7 cellular contexts compared by ENCODE assay signal in genomic region chr6:167141667-167142432, GRCh38. TPM values are rescaled to one million over a fixed set of nuclear protein-coding genes. Genes with fewer than 3 reads are reported as not detected.
DNase-seq lines count a peak whose midpoint lies in the region; ATAC-seq and TF ChIP-seq lines count a peak whose summit lies in the region.

No MANE protein-coding gene starts in this region.

- ATAC-seq in aorta (ENCODE audit: low FRiP score) = peak; percentile 49

- TF ChIP-seq CTCF in GM10266 (IDR thresholded peaks at IDR 0.05; ENCODE audit: control insufficient read depth, insufficient read depth, low read depth, missing control alignments) = peak; percentile 96
- TF ChIP-seq CTCF in endodermal cell (conservative IDR thresholded peaks at IDR 0.05) = peak; percentile 97
- TF ChIP-seq CTCF in nephron (IDR thresholded peaks at IDR 0.05; ENCODE audit: unreplicated experiment in 3 of 3) = peak; percentile 79 to 90 (median 85)

- no peaks in the 10 kb centered on the region for H3K36me3 Mint-ChIP-seq in endodermal cell (ENCODE audit: low read depth)
- no peaks in the 10 kb centered on the region for H3K36me3 Mint-ChIP-seq in nephron (ENCODE audit: low read depth)

- H3K27me3 Mint-ChIP-seq in endodermal cell (ENCODE audit: insufficient read depth) = peaks cover 20% of the 10 kb centered on the region
- H3K27me3 Mint-ChIP-seq in nephron (ENCODE audit: low read depth) = peaks cover 25% of the 10 kb centered on the region

- no peak overlapping the region for H3K9ac ChIP-seq in endodermal cell (ENCODE audit: extremely low read depth, low read length, poor library complexity, severe bottlenecking)

- H3K27ac ChIP-seq in endodermal cell (ENCODE audit: low read depth, low read length) (no peak overlapping the region), aorta (ENCODE audit: low read depth in 1 of 2, low read length in 2 of 2) (no peak overlapping the region)

- no peaks in the 10 kb centered on the region for H3K9me3 Mint-ChIP-seq in endodermal cell
- H3K9me3 Mint-ChIP-seq in nephron = no peaks in the 10 kb centered on the region

- H3K4me1 Mint-ChIP-seq in endodermal cell = peaks cover 19% of the 10 kb centered on the region
- peaks cover 43% of the 10 kb centered on the region for H3K4me1 Mint-ChIP-seq in nephron

- H3K4me3 ChIP-seq in H7 (ENCODE audit: insufficient read depth, low read depth, low read length) (no peak overlapping the region), endodermal cell (ENCODE audit: low read length) (no peak overlapping the region), aorta (ENCODE audit: low read length in 2 of 2) (no peak overlapping the region)

- H3K27me3 ChIP-seq in H7 (ENCODE audit: control insufficient read depth, insufficient read depth, low read length) (no peaks in the 10 kb centered on the region), endodermal cell (ENCODE audit: control insufficient read depth, insufficient read depth, low read length, poor library complexity, severe bottlenecking) (peaks cover 11% of the 10 kb centered on the region), aorta (ENCODE audit: control insufficient read depth in 1 of 2, insufficient read depth in 2 of 2, low read length in 1 of 2) (no peaks in the 10 kb centered on the region)

- intact Hi-C loops in aorta (cut with DNase I) = loop anchor here (10.0 kb wide), 1 partner anchor 367 kb away; no protein-coding TSS in a partner anchor

- DNase-seq in GM10266 (ENCODE audit: extremely low spot score) = peak; percentile 72
- peak; percentile 92 for DNase-seq in H7
- DNase-seq in NCI-H1092 (lab: John Stamatoyannopoulos, UW) = peak; percentile 68
- DNase-seq in activated CD4-positive, alpha-beta T cell treated with anti-CD3 and anti-CD28 coated beads for 4 hours = peak; percentile 46 to 53
- DNase-seq in endodermal cell = peak; percentile 89
- peak in 1 of 2 donors; percentile 76 for DNase-seq in aorta

- 54 to 59% methylated on average over 12 to 18 of the region's 18 CpGs for WGBS in endodermal cell (ENCODE audit: insufficient coverage in 1 of 2, insufficient read length in 1 of 2), 2 experiments
- 48% methylated on average over 18 of the region's 18 CpGs for WGBS in aorta, 2 donors

- H3K36me3 ChIP-seq in H7 (replicated peaks; ENCODE audit: control insufficient read depth, insufficient read depth, low read length) = no peaks in the 10 kb centered on the region
- no peaks in the 10 kb centered on the region for H3K36me3 ChIP-seq in endodermal cell (ENCODE audit: control insufficient read depth, insufficient read depth, low read length)
- no peaks in the 10 kb centered on the region for H3K36me3 ChIP-seq in aorta (ENCODE audit: control insufficient read depth in 1 of 2, insufficient read depth in 2 of 2, low read length in 1 of 2)

- H3K4me3 Mint-ChIP-seq in endodermal cell (no peak overlapping the region), nephron (no peak overlapping the region)

- H3K27ac Mint-ChIP-seq in endodermal cell = peak overlapping the region; percentile 50
- no peak overlapping the region for H3K27ac Mint-ChIP-seq in nephron

- H3K4me1 ChIP-seq in endodermal cell (ENCODE audit: control insufficient read depth, insufficient read depth, low read length) (peaks cover 3% of the 10 kb centered on the region), aorta (ENCODE audit: control insufficient read depth in 1 of 2, insufficient read depth in 2 of 2, low read length in 2 of 2) (no peaks in the 10 kb centered on the region)

- H3K9me3 ChIP-seq in endodermal cell (ENCODE audit: control insufficient read depth, low read length) (no peaks in the 10 kb centered on the region), aorta (ENCODE audit: control insufficient read depth, low read length) (no peaks in the 10 kb centered on the region)

RNA-seq across cellular contexts. Expression of gene GPR31, which starts 15.9 kb away (rescaled TPM):
- not detected in 2 replicates for total RNA-seq in H7 (2014; rRNA removed; shearing (Covaris generic))
- total RNA-seq in endodermal cell (not detected), aorta (not detected)
- polyA plus RNA-seq in endodermal cell (2013, experiment 1 of 2) = not detected
- not detected for polyA plus RNA-seq in endodermal cell (2013, experiment 2 of 2)
- polyA plus RNA-seq in aorta = not detected

RNA-seq across cellular contexts. Expression of gene CCR6, which starts 19.0 kb away (rescaled TPM):
- total RNA-seq in H7 (2014; rRNA removed; shearing (Covaris generic)) = not detected in 2 replicates
- total RNA-seq in endodermal cell = not detected
- not detected for polyA plus RNA-seq in endodermal cell (2013, experiment 1 of 2)
- polyA plus RNA-seq in endodermal cell (2013, experiment 2 of 2) = not detected
- total RNA-seq in aorta = under 1 TPM in 1 of 2 donors, not detected in 1; 0.54 TPM
- polyA plus RNA-seq in aorta = not detected
